ENCODE assay signal across 10 cellular contexts in genomic region chr12:52244615-52244994, GRCh38. TPM values are rescaled to one million over a fixed set of nuclear protein-coding genes. Genes with fewer than 3 reads are reported as not detected.
DNase-seq lines count a peak whose midpoint lies in the region; ATAC-seq and TF ChIP-seq lines count a peak whose summit lies in the region.
"Had no signal": no experiment of that assay in that cellular context is flagged by ENCODE, and none has a peak within 500 bp of the region (broad histone marks: within the 10 kb centered on the region; RNA-seq: fewer than 3 reads in every experiment).

No MANE protein-coding gene starts in this region.

- H3K36me3 Mint-ChIP-seq in activated CD4-positive, alpha-beta T cell treated with anti-CD3 and anti-CD28 coated beads, Interleukin-2, amount 10 ng/mL, durations not matched to agents 7 days and 5 days (ENCODE audit: low read depth), result peaks cover 3% of the 10 kb centered on the region

- WGBS in thymus, result 67% methylated on average over 3 of the region's 3 CpGs

- peak overlapping the region; percentile 90 for H3K27ac Mint-ChIP-seq in activated CD4-positive, alpha-beta T cell treated with anti-CD3 and anti-CD28 coated beads, Interleukin-2, amount 10 ng/mL, durations not matched to agents 7 days and 5 days

- peak overlapping the region; percentile 20 for H3K4me3 Mint-ChIP-seq in activated CD4-positive, alpha-beta T cell treated with anti-CD3 and anti-CD28 coated beads, Interleukin-2, amount 10 ng/mL, durations not matched to agents 7 days and 5 days

- peaks cover 68% of the 10 kb centered on the region for H3K4me1 ChIP-seq in SJCRH30
- peaks cover 17% of the 10 kb centered on the region for H3K4me1 ChIP-seq in foreskin keratinocyte
- H3K4me1 ChIP-seq in thymus (ENCODE audit: control insufficient read depth, insufficient read depth, low read length), result peaks cover 7% of the 10 kb centered on the region

- H3K9me3 Mint-ChIP-seq in activated CD4-positive, alpha-beta T cell treated with anti-CD3 and anti-CD28 coated beads, Interleukin-2, amount 10 ng/mL, durations not matched to agents 7 days and 5 days, result no peaks in the 10 kb centered on the region

- no peaks in the 10 kb centered on the region for H3K9me3 ChIP-seq in SJCRH30 (replicated peaks)
- no peaks in the 10 kb centered on the region for H3K9me3 ChIP-seq in thymus (ENCODE audit: control insufficient read depth)

- peak overlapping the region; percentile 93 for H3K27ac ChIP-seq in SJCRH30
- H3K27ac ChIP-seq in foreskin keratinocyte, result peak overlapping the region; percentile 82
- H3K27ac ChIP-seq in thymus (ENCODE audit: low read depth), result peak overlapping the region; percentile 33

- no peak for TF ChIP-seq CTCF in foreskin keratinocyte (conservative IDR thresholded peaks at IDR 0.05)

- H3K27me3 ChIP-seq in SJCRH30 (no peaks in the 10 kb centered on the region), foreskin keratinocyte (no peaks in the 10 kb centered on the region), thymus (ENCODE audit: control insufficient read depth, insufficient read depth) (peaks cover 2% of the 10 kb centered on the region)

- peaks cover 54% of the 10 kb centered on the region for H3K4me1 Mint-ChIP-seq in activated CD4-positive, alpha-beta T cell treated with anti-CD3 and anti-CD28 coated beads, Interleukin-2, amount 10 ng/mL, durations not matched to agents 7 days and 5 days

- DNase-seq in activated CD4-positive, alpha-beta T cell treated with anti-CD3 and anti-CD28 coated beads, Interleukin-2, amount 10 ng/mL, durations not matched to agents 7 days and 5 days, result no peak
- no peak for DNase-seq in activated CD4-positive, alpha-beta T cell treated with anti-CD3 and anti-CD28 coated beads for 1 hour
- DNase-seq in SJCRH30 (peak; percentile 61 to 65), foreskin keratinocyte (no peak), amniotic stem cell (lab: John Stamatoyannopoulos, UW) (no peak), left cardiac atrium (no peak), HK-2 (ENCODE audit: unreplicated experiment) (no peak)

- POLR2A ChIA-PET in activated CD4-positive, alpha-beta T cell treated with anti-CD3 and anti-CD28 coated beads, Interleukin-2, amount 10 ng/mL, durations not matched to agents 7 days and 5 days (lab: Charles Lee), result no interaction called here

- peaks cover 4% of the 10 kb centered on the region for H3K27me3 Mint-ChIP-seq in activated CD4-positive, alpha-beta T cell treated with anti-CD3 and anti-CD28 coated beads, Interleukin-2, amount 10 ng/mL, durations not matched to agents 7 days and 5 days

- intact Hi-C loops in left cardiac atrium (cut with DNase I), result no loop called here

- H3K4me3 ChIP-seq in SJCRH30, result peak overlapping the region; percentile 36
- H3K4me3 ChIP-seq in thymus (ENCODE audit: low read length), result no peak overlapping the region

- CTCF ChIA-PET in activated CD4-positive, alpha-beta T cell treated with anti-CD3 and anti-CD28 coated beads, Interleukin-2, amount 10 ng/mL, durations not matched to agents 7 days and 5 days (lab: Charles Lee), result interaction anchor here (1.3 to 1.4 kb wide), 3 partner anchors 12 to 21 kb away, joined by 3 to 5 read pairs (median 3); no protein-coding TSS in a partner anchor

- no peak for ATAC-seq in foreskin keratinocyte
- no peak for ATAC-seq in left cardiac atrium

- H3K36me3 ChIP-seq in SJCRH30 (no peaks in the 10 kb centered on the region), thymus (ENCODE audit: control insufficient read depth, insufficient read depth) (no peaks in the 10 kb centered on the region)

RNA-seq across cellular contexts. Expression of gene KRT7, which starts 11.6 kb away (rescaled TPM):
- total RNA-seq in activated CD4-positive, alpha-beta T cell treated with anti-CD3 and anti-CD28 coated beads, Interleukin-2, amount 10 ng/mL, durations not matched to agents 7 days and 5 days, result 1 to 10 TPM; 2.2 to 2.5 TPM
- 1.5 and 2.8 TPM in 2 replicates for total RNA-seq in SJCRH30 (2014; rRNA removed; shearing (Covaris generic))
- total RNA-seq in foreskin keratinocyte (512 and 2,317 TPM in 2 replicates), left cardiac atrium (10 to 100 TPM in 1 of 2 donors, 1 to 10 TPM in 1; 1.0 to 34.3 TPM)
- polyA plus RNA-seq in foreskin keratinocyte (509 and 2,315 TPM in 2 replicates), thymus (34.7 TPM)

RNA-seq across cellular contexts. Expression of gene KRT86, which starts 29.8 kb away (rescaled TPM):
- total RNA-seq in activated CD4-positive, alpha-beta T cell treated with anti-CD3 and anti-CD28 coated beads, Interleukin-2, amount 10 ng/mL, durations not matched to agents 7 days and 5 days, result not detected
- 0.25 and 0.30 TPM in 2 replicates for total RNA-seq in SJCRH30 (2014; rRNA removed; shearing (Covaris generic))
- total RNA-seq in foreskin keratinocyte (0.04 TPM in 1 of 2 replicates, not detected in the other), left cardiac atrium (not detected)
- polyA plus RNA-seq in foreskin keratinocyte (0.02 TPM in 1 of 2 replicates, not detected in the other), thymus (1.4 TPM)
- total RNA-seq: progenitor cell of endocrine pancreas had no signal

RNA-seq across cellular contexts. Expression of gene KRT81, which starts 46.7 kb away (rescaled TPM):
- not detected for total RNA-seq in activated CD4-positive, alpha-beta T cell treated with anti-CD3 and anti-CD28 coated beads, Interleukin-2, amount 10 ng/mL, durations not matched to agents 7 days and 5 days
- total RNA-seq in SJCRH30 (2014; rRNA removed; shearing (Covaris generic)), result 0.06 TPM in 1 of 2 replicates, not detected in the other
- total RNA-seq in foreskin keratinocyte (not detected in 2 replicates), left cardiac atrium (not detected)
- polyA plus RNA-seq in foreskin keratinocyte (0.10 and 0.14 TPM in 2 replicates), thymus (3.7 TPM)
- total RNA-seq: progenitor cell of endocrine pancreas, ureter had no signal

RNA-seq across cellular contexts. Expression of gene KRT80, which starts 52.8 kb away (rescaled TPM):
- total RNA-seq in activated CD4-positive, alpha-beta T cell treated with anti-CD3 and anti-CD28 coated beads, Interleukin-2, amount 10 ng/mL, durations not matched to agents 7 days and 5 days, result not detected
- total RNA-seq in SJCRH30 (2014; rRNA removed; shearing (Covaris generic)), result 45.7 and 49.0 TPM in 2 replicates
- 2.5 and 5.3 TPM in 2 replicates for total RNA-seq in foreskin keratinocyte
- 2.2 and 4.1 TPM in 2 replicates for polyA plus RNA-seq in foreskin keratinocyte
- 4.8 TPM for polyA plus RNA-seq in thymus
- under 1 TPM in 1 of 2 donors, not detected in 1; 0.44 TPM for total RNA-seq in left cardiac atrium

Comparison
In these comparisons a context has a peak if more than half of its experiments do, and no peak if none do; other contexts are left out.
1. DNase-seq: peak in SJCRH30 (2 of 2); none in activated CD4-positive, alpha-beta T cell treated with anti-CD3 and anti-CD28 coated beads, Interleukin-2, amount 10 ng/mL, durations not matched to agents 7 days and 5 days (single experiment), activated CD4-positive, alpha-beta T cell treated with anti-CD3 and anti-CD28 coated beads for 1 hour (single experiment), foreskin keratinocyte (0 of 2), amniotic stem cell (single experiment), left cardiac atrium (single experiment) and HK-2 (single experiment).
2. H3K27ac ChIP-seq: peak in every context shown above with its lines; median percentile 93 in SJCRH30; 82 in foreskin keratinocyte; 33 in thymus.
3. RNA of gene KRT7, which starts 11.6 kb away (total RNA-seq): 512 to 2,317 TPM in foreskin keratinocyte; 1.0 to 34.3 TPM in left cardiac atrium, 2.2 to 2.5 TPM in activated CD4-positive, alpha-beta T cell treated with anti-CD3 and anti-CD28 coated beads, Interleukin-2, amount 10 ng/mL, durations not matched to agents 7 days and 5 days and 1.5 to 2.8 TPM in SJCRH30; every median in the first group is over 10 times any median in the second.